Comparison of ENCODE assay signal across 20 cellular contexts in the genomic region with DNA sequence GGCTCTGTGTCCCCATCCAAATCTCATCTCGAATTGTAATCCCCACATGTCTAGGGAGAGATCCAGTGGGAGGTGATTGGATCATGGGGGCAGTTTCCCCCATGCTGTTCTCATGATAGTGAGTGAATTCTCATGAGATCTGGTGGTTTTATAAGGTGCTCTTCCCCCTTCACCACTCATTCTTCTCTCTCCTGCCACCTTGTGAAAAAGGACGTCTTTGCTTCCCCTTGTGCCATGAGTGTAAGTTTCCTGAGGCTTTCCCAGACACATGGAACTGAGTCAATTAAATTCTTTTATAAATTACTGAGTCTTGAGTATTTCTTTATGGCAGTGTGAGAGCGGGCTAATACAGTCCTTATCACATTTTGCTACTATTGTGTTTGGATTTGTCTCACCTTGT.
"Had no signal": no experiment of that assay in that cellular context is flagged by ENCODE, and none has a peak within 500 bp of the region (broad histone marks: within the 10 kb centered on the region; RNA-seq: fewer than 3 reads in every experiment).

No MANE protein-coding gene starts in this region.

- H3K36me3 ChIP-seq: adrenal gland, breast epithelium, MG63 had no signal

- H3K27ac Mint-ChIP-seq: activated CD8-positive, alpha-beta T cell treated with anti-CD3 and anti-CD28 coated beads for 36 hours; activated naive CD8-positive, alpha-beta T cell treated with anti-CD3 and anti-CD28 coated beads, Interleukin-2, amount 10 ng/mL, durations not matched to agents 7 days and 5 days; activated T-cell treated with anti-CD3 and anti-CD28 coated beads, Interleukin-2, amount 50 U/mL, for 72 hours; T-helper 17 cell had no signal

- ATAC-seq: activated CD8-positive, alpha-beta T cell treated with anti-CD3 and anti-CD28 coated beads for 36 hours; activated T-cell treated with anti-CD3 and anti-CD28 coated beads, Interleukin-2, amount 50 U/mL, for 72 hours; T-helper 17 cell had no signal

- H3K4me3 Mint-ChIP-seq: activated CD8-positive, alpha-beta T cell treated with anti-CD3 and anti-CD28 coated beads for 36 hours; activated naive CD8-positive, alpha-beta T cell treated with anti-CD3 and anti-CD28 coated beads, Interleukin-2, amount 10 ng/mL, durations not matched to agents 7 days and 5 days; activated T-cell treated with anti-CD3 and anti-CD28 coated beads, Interleukin-2, amount 50 U/mL, for 72 hours; T-helper 17 cell had no signal

- H3K4me1 ChIP-seq: adrenal gland, breast epithelium had no signal

- DNase-seq: activated CD4-positive, alpha-beta T cell treated with anti-CD3 and anti-CD28 coated beads for 4 hours; activated CD8-positive, alpha-beta memory T cell treated with anti-CD3 and anti-CD28 coated beads, Interleukin-2, amount 50 U/mL, for 4 hours; activated CD8-positive, alpha-beta T cell treated with anti-CD3 and anti-CD28 coated beads for 36 hours; activated naive CD4-positive, alpha-beta T cell treated with anti-CD3 and anti-CD28 coated beads, Interleukin-2, amount 50 U/mL, for 16 hours; activated naive CD8-positive, alpha-beta T cell treated with anti-CD3 and anti-CD28 coated beads, Interleukin-2, amount 10 ng/mL, durations not matched to agents 7 days and 5 days; activated T-cell treated with anti-CD3 and anti-CD28 coated beads, Interleukin-2, amount 50 U/mL, for 72 hours; adrenal gland; anterior cingulate cortex; caudate nucleus; KG1; MG63; NCI-H1105; NCI-H1436; NCI-H187; NCI-H2081; NCI-H524; SIG-M5; T-helper 17 cell had no signal

- H3K27ac ChIP-seq: adrenal gland, breast epithelium, VCaP had no signal

- H3K9me3 ChIP-seq: adrenal gland, breast epithelium, MG63 had no signal

- H3K4me3 ChIP-seq: adrenal gland, breast epithelium, MG63 had no signal

- H3K27me3 ChIP-seq: adrenal gland, breast epithelium, MG63 had no signal

- H3K27me3 Mint-ChIP-seq: activated CD8-positive, alpha-beta T cell treated with anti-CD3 and anti-CD28 coated beads for 36 hours; activated naive CD8-positive, alpha-beta T cell treated with anti-CD3 and anti-CD28 coated beads, Interleukin-2, amount 10 ng/mL, durations not matched to agents 7 days and 5 days; T-helper 17 cell had no signal
